In genomic region chr7:44547536-44548221, GRCh38 we compare ENCODE assay signal across 23 cellular contexts. TPM values are rescaled to one million over a fixed set of nuclear protein-coding genes. Genes with fewer than 3 reads are reported as not detected.
A peak's percentile ranks its signal among the peaks of the same experiment; 100 is the strongest.
DNase-seq lines count a peak whose midpoint lies in the region; ATAC-seq, FAIRE-seq and TF ChIP-seq lines count a peak whose summit lies in the region.
"Had no signal": no experiment of that assay in that cellular context is flagged by ENCODE, and none has a peak within 500 bp of the region (broad histone marks: within the 10 kb centered on the region; RNA-seq: fewer than 3 reads in every experiment).

No MANE protein-coding gene starts in this region.

- H3K4me3 ChIP-seq in breast epithelium (no peak overlapping the region), K562 (no peak overlapping the region), esophagus squamous epithelium (no peak overlapping the region)
- H3K4me3 ChIP-seq: right atrium auricular region, stomach had no signal

- no peak for TF ChIP-seq EP300 in K562 (IDR thresholded peaks at IDR 0.05; ENCODE audit: low read length)

- 22% methylated on average over 6 of the region's 6 CpGs for whole genome bisulfite sequencing in K562 (ENCODE audit: insufficient coverage, low coverage, missing lambda C conversion rate)
- WGBS in esophagus squamous epithelium, 2 donors = 20 to 22% methylated on average over 6 of the region's 6 CpGs

- TF ChIP-seq RAD21 in K562 (CRISPR knock-in tag; conservative IDR thresholded peaks at IDR 0.05 in 1 of 2, IDR thresholded peaks at IDR 0.05 in 1 of 2) = no peak

- H3K36me3 ChIP-seq in breast epithelium (no peaks in the 10 kb centered on the region), K562 (ENCODE audit: control insufficient read depth, insufficient read depth, low read length) (no peaks in the 10 kb centered on the region), esophagus squamous epithelium (no peaks in the 10 kb centered on the region)
- H3K36me3 ChIP-seq: neutrophil, right atrium auricular region, stomach had no signal

- in situ Hi-C loops in K562 (cut with MboI) = no loop called here

- intact Hi-C loops in MCF 10A (cut with micrococcal nuclease) = loop anchor here (10.0 kb wide), 1 partner anchor 53 kb away; the partner anchor contains the start of gene NUDCD3
- intact Hi-C loops in breast epithelium (cut with DNase I; ENCODE audit: low total_unique reads) = no loop called here
- intact Hi-C loops in K562 (cut with micrococcal nuclease) = no loop called here
- intact Hi-C loops in esophagus squamous epithelium (cut with DNase I) = no loop called here

- TF ChIP-seq CTCF in MCF 10A (IDR thresholded peaks at IDR 0.05; ENCODE audit: unreplicated experiment) = no peak
- no peak for TF ChIP-seq CTCF in breast epithelium (IDR thresholded peaks at IDR 0.05)
- no peak for TF ChIP-seq CTCF in K562 (IDR thresholded peaks at IDR 0.05 in 2 of 3, conservative IDR thresholded peaks at IDR 0.05 in 1 of 3; ENCODE audit: insufficient read depth in 2 of 3, low read depth in 1 of 3, low read length in 3 of 3)
- no peak for TF ChIP-seq CTCF in esophagus squamous epithelium (IDR thresholded peaks at IDR 0.05)

- H4K20me1 ChIP-seq in K562 (replicated peaks; ENCODE audit: control insufficient read depth, insufficient read depth, low read length) = no peaks in the 10 kb centered on the region

- peak overlapping the region in 1 of 2 experiments; percentile 71; a peak in 1 of 4 replicates for H3K9ac ChIP-seq in K562 (ENCODE audit: insufficient read depth in 1 of 2, low read depth in 2 of 2, low read length in 2 of 2)

- FAIRE-seq in K562 (lab: Jason Lieb, UNC) = no peak
- FAIRE-seq: TTC549 had no signal

- H3K9me3 Mint-ChIP-seq in MCF 10A (ENCODE audit: unreplicated experiment) = no peaks in the 10 kb centered on the region
- H3K9me3 Mint-ChIP-seq: activated T-helper 1 cell treated with anti-CD3 and anti-CD28 coated beads, Interleukin-12 subunit alpha, Interleukin-12 subunit beta, Interleukin-2, Interleukin-4 antibody, amounts not matched to agents 30 ng/mL and 10 ng/mL and 1 ng/mL, durations not matched to agents 14 hours and 24 hours and 36 hours; CD8-positive, alpha-beta T cell; central memory CD8-positive, alpha-beta T cell; effector memory CD8-positive, alpha-beta T cell had no signal

- no peak overlapping the region for H3K4me3 Mint-ChIP-seq in MCF 10A (ENCODE audit: unreplicated experiment)
- H3K4me3 Mint-ChIP-seq: activated T-helper 1 cell treated with anti-CD3 and anti-CD28 coated beads, Interleukin-12 subunit alpha, Interleukin-12 subunit beta, Interleukin-2, Interleukin-4 antibody, amounts not matched to agents 30 ng/mL and 10 ng/mL and 1 ng/mL, durations not matched to agents 14 hours and 24 hours and 36 hours; CD8-positive, alpha-beta T cell; central memory CD8-positive, alpha-beta T cell; effector memory CD8-positive, alpha-beta T cell had no signal

- POLR2A ChIA-PET in MCF 10A (lab: Yijun Ruan, JAX) (interaction anchor here (0.6 to 2.6 kb wide), 5 partner anchors 18 to 59 kb away, joined by 3 to 6 read pairs (median 3); partner anchors contain the start of genes DDX56 and OGDH), K562 (lab: Yijun Ruan, JAX) (interaction anchor here (0.6 to 2.1 kb wide), 4 partner anchors 9 to 635 kb away, joined by 3 to 7 read pairs (median 3); no protein-coding TSS in a partner anchor)

- peak overlapping the region; percentile 82 for H2AFZ ChIP-seq in K562 (ENCODE audit: low read depth, low read length)

- no peak overlapping the region for H3K27ac Mint-ChIP-seq in MCF 10A (ENCODE audit: low read depth, unreplicated experiment)
- H3K27ac Mint-ChIP-seq: activated T-helper 1 cell treated with anti-CD3 and anti-CD28 coated beads, Interleukin-12 subunit alpha, Interleukin-12 subunit beta, Interleukin-2, Interleukin-4 antibody, amounts not matched to agents 30 ng/mL and 10 ng/mL and 1 ng/mL, durations not matched to agents 14 hours and 24 hours and 36 hours; CD8-positive, alpha-beta T cell; effector memory CD8-positive, alpha-beta T cell had no signal

- H3K9me1 ChIP-seq in K562 (ENCODE audit: control insufficient read depth, insufficient read depth, low read length) = no peaks in the 10 kb centered on the region

- DNase-seq in MCF 10A (ENCODE audit: unreplicated experiment) (peak; percentile 24), breast epithelium (ENCODE audit: low spot score in 2 of 2) (no peak), K562 (ENCODE audit: extremely low read depth in 1 of 4, low spot score in 3 of 4) (no peak), islet precursor cell (peak; percentile 37), esophagus squamous epithelium (lab: John Stamatoyannopoulos, UW) (no peak), anterior cingulate cortex (lab: John Stamatoyannopoulos, UW) (no peak), AML-193 (lab: John Stamatoyannopoulos, UW) (no peak)
- no peak for DNase-seq in activated T-cell treated with anti-CD3 and anti-CD28 coated beads, Interleukin-2, amount 50 U/mL, for 48 hours
- DNase-seq: activated CD4-positive, alpha-beta T cell treated with anti-CD3 and anti-CD28 coated beads, Interleukin-2, amount 50 U/mL, for 48 hours; CD8-positive, alpha-beta T cell; effector memory CD8-positive, alpha-beta T cell; foreskin keratinocyte; NCI-H2171; NCI-H748 treated with DMSO at 0.1 percent for 48 hours; stomach had no signal

- ATAC-seq in K562 = peak; percentile 43
- ATAC-seq: CD8-positive, alpha-beta T cell; effector memory CD8-positive, alpha-beta T cell; foreskin keratinocyte; SK-N-SH treated with all-trans-retinoic acid at 6 μM for 48 hours had no signal

- CTCF ChIA-PET in MCF 10A (lab: Yijun Ruan, JAX) (interaction anchor here (0.5 to 1.1 kb wide), 3 partner anchors 18 to 307 kb away, joined by 3 to 6 read pairs (median 3); no protein-coding TSS in a partner anchor), K562 (lab: Yijun Ruan, JAX; ENCODE audit: low intra/inter-chr PET ratio) (no interaction called here)

- H3K27me3 ChIP-seq in breast epithelium = no peaks in the 10 kb centered on the region
- H3K27me3 ChIP-seq in K562 (ENCODE audit: control insufficient read depth in 2 of 2, insufficient read depth in 2 of 2, low read length in 2 of 2) = no peaks in the 10 kb centered on the region
- no peaks in the 10 kb centered on the region for H3K27me3 ChIP-seq in esophagus squamous epithelium
- H3K27me3 ChIP-seq: foreskin keratinocyte, right atrium auricular region, stomach had no signal

- H3K36me3 Mint-ChIP-seq in MCF 10A (ENCODE audit: insufficient read depth, unreplicated experiment) = no peaks in the 10 kb centered on the region
- H3K36me3 Mint-ChIP-seq: CD8-positive, alpha-beta T cell had no signal

- TF ChIP-seq POLR2A in breast epithelium (IDR thresholded peaks at IDR 0.05) (no peak), K562 (conservative IDR thresholded peaks at IDR 0.05) (no peak), esophagus squamous epithelium (IDR thresholded peaks at IDR 0.05) (no peak)

- H3K27ac ChIP-seq in breast epithelium = no peak overlapping the region
- no peak overlapping the region for H3K27ac ChIP-seq in K562 (ENCODE audit: extremely low read depth, low read depth, low read length)
- H3K27ac ChIP-seq in esophagus squamous epithelium = no peak overlapping the region
- H3K27ac ChIP-seq: foreskin keratinocyte, neutrophil, right atrium auricular region, stomach had no signal

- H3K9me3 ChIP-seq in breast epithelium (no peaks in the 10 kb centered on the region), K562 (replicated peaks; ENCODE audit: control insufficient read depth, insufficient read depth, low read depth, low read length) (no peaks in the 10 kb centered on the region; the same call in 1 of the 2 replicates), esophagus squamous epithelium (no peaks in the 10 kb centered on the region)
- H3K9me3 ChIP-seq: neutrophil, right atrium auricular region, stomach had no signal

- peak overlapping the region; percentile 18; the same call in 1 of the 2 replicates for H3K4me2 ChIP-seq in K562 (ENCODE audit: insufficient read depth, low read length)

- no peaks in the 10 kb centered on the region for H3K27me3 Mint-ChIP-seq in MCF 10A (ENCODE audit: insufficient read depth, unreplicated experiment)

- BruUV-seq in MCF 10A (replicated peaks; lab: Mats Ljungman, UMichigan) = no TSS peak
- no TSS peak for BruUV-seq in K562 (replicated peaks; lab: Mats Ljungman, UMichigan)

- H3K4me1 Mint-ChIP-seq in MCF 10A (ENCODE audit: insufficient read depth, unreplicated experiment) = peaks cover 27% of the 10 kb centered on the region
- H3K4me1 Mint-ChIP-seq: central memory CD8-positive, alpha-beta T cell had no signal

- H3K79me2 ChIP-seq in K562 (ENCODE audit: control insufficient read depth, insufficient read depth, low read length) = no peaks in the 10 kb centered on the region

- peaks cover 0 to 11% of the 10 kb centered on the region in 2 donors for H3K4me1 ChIP-seq in breast epithelium
- peaks cover 4 to 6% of the 10 kb centered on the region in 2 experiments; a peak in 4 of 5 replicates for H3K4me1 ChIP-seq in K562 (replicated peaks in 1 of 2; ENCODE audit: control insufficient read depth in 2 of 2, insufficient read depth in 2 of 2, low read length in 2 of 2)
- peaks cover 7 to 37% (median 14%) of the 10 kb centered on the region in 3 donors for H3K4me1 ChIP-seq in esophagus squamous epithelium
- H3K4me1 ChIP-seq: right atrium auricular region had no signal

RNA-seq across cellular contexts. Expression of gene NPC1L1, which starts 6.5 kb away (rescaled TPM):
- total RNA-seq in MCF 10A (2022) (0.07 TPM in 1 of 2 replicates, not detected in the other), breast epithelium (under 1 TPM; 0.16 to 0.33 (median 0.29) TPM), K562 (2014; rRNA removed) (0.18 TPM in 1 of 2 replicates, not detected in the other), K562 (2014; rRNA removed; fragmentation: Illumina TruSeq; extraction: Trizol) (not detected in 2 replicates), K562 (2015; rRNA removed; fragmentation: Illumina TruSeq; extraction: Trizol) (not detected in 2 replicates), K562 (2021) (0.02 and 0.07 TPM in 2 replicates), esophagus squamous epithelium (under 1 TPM in 2 of 4 donors, not detected in 2; 0.08 to 0.19 TPM)
- 0.26 and 0.81 TPM in 2 replicates for total RNA-seq in K562 (2011; cell fraction: chromatin; rRNA removed; ENCODE audit: low replicate concordance)
- 0.33 and 0.39 TPM in 2 replicates for total RNA-seq in K562 (2011; cell fraction: nucleolus; rRNA removed)
- total RNA-seq in K562 (2011; cell fraction: nucleoplasm; rRNA removed) = 0.15 and 0.37 TPM in 2 replicates
- polyA plus RNA-seq in K562 (2011; rRNA removed) (0.08 and 0.14 TPM in 2 replicates), K562 (2014; fragmentation: Illumina TruSeq; extraction: Trizol) (0.01 and 0.06 TPM in 2 replicates), K562 (2014; fragmentation: Nextera tagmentation; extraction: Ambion mirVana) (not detected), K562 (2014; rRNA removed) (0.07 TPM in 1 of 2 replicates, not detected in the other)
- 0.10 and 0.18 TPM in 2 replicates for polyA plus RNA-seq in K562 (2011; cell fraction: cytosol; rRNA removed)
- polyA plus RNA-seq in K562 (2011; cell fraction: nucleus; rRNA removed) = 0.74 and 1.1 TPM in 2 replicates
- polyA plus RNA-seq in K562 (2012) = 0.08 and 0.11 TPM in 2 replicates
- polyA minus RNA-seq in K562 (2011; rRNA and poly(A)+ RNA removed) = 0.06 and 0.11 TPM in 2 replicates
- polyA minus RNA-seq in K562 (2011; cell fraction: cytosol; rRNA and poly(A)+ RNA removed) = not detected in 2 replicates
- polyA minus RNA-seq in K562 (2011; cell fraction: nucleus; rRNA and poly(A)+ RNA removed) = 0.13 and 0.44 TPM in 2 replicates
- total RNA-seq: activated T-helper 1 cell treated with anti-CD3 and anti-CD28 coated beads, Interleukin-12 subunit alpha, Interleukin-12 subunit beta, Interleukin-2, Interleukin-4 antibody, amounts not matched to agents 30 ng/mL and 10 ng/mL and 1 ng/mL, durations not matched to agents 14 hours and 24 hours and 36 hours; foreskin keratinocyte; mononuclear cell; right atrium auricular region; RPMI7951 had no signal
- polyA plus RNA-seq: foreskin keratinocyte had no signal

RNA-seq across cellular contexts. Expression of gene DDX56, which starts 26.0 kb away (rescaled TPM):
- 104 and 105 TPM in 2 replicates for total RNA-seq in MCF 10A (2022)
- total RNA-seq in breast epithelium = 10 to 100 TPM; 48.6 to 61.9 (median 61.8) TPM
- 104 and 320 TPM in 2 replicates for total RNA-seq in K562 (2011; cell fraction: chromatin; rRNA removed; ENCODE audit: low replicate concordance)
- 229 and 246 TPM in 2 replicates for total RNA-seq in K562 (2011; cell fraction: nucleolus; rRNA removed)
- total RNA-seq in K562 (2011; cell fraction: nucleoplasm; rRNA removed) = 121 and 141 TPM in 2 replicates
- total RNA-seq in K562 (2014; rRNA removed) = 102 and 133 TPM in 2 replicates
- 91.2 and 103 TPM in 2 replicates for total RNA-seq in K562 (2014; rRNA removed; fragmentation: Illumina TruSeq; extraction: Trizol)
- total RNA-seq in K562 (2015; rRNA removed; fragmentation: Illumina TruSeq; extraction: Trizol) = 89.1 and 90.8 TPM in 2 replicates
- total RNA-seq in K562 (2021) = 145 and 155 TPM in 2 replicates
- polyA plus RNA-seq in K562 (2011; rRNA removed) = 110 and 120 TPM in 2 replicates
- 100 and 136 TPM in 2 replicates for polyA plus RNA-seq in K562 (2011; cell fraction: cytosol; rRNA removed)
- 265 and 309 TPM in 2 replicates for polyA plus RNA-seq in K562 (2011; cell fraction: nucleus; rRNA removed)
- 122 and 135 TPM in 2 replicates for polyA plus RNA-seq in K562 (2012)
- polyA plus RNA-seq in K562 (2014; fragmentation: Illumina TruSeq; extraction: Trizol) = 114 and 133 TPM in 2 replicates
- polyA plus RNA-seq in K562 (2014; fragmentation: Nextera tagmentation; extraction: Ambion mirVana) = 10 to 100 TPM; 33.0 to 45.2 TPM
- 96.7 and 109 TPM in 2 replicates for polyA plus RNA-seq in K562 (2014; rRNA removed)
- 74.9 and 101 TPM in 2 replicates for polyA minus RNA-seq in K562 (2011; rRNA and poly(A)+ RNA removed)
- polyA minus RNA-seq in K562 (2011; cell fraction: cytosol; rRNA and poly(A)+ RNA removed) = 38.9 and 72.1 TPM in 2 replicates
- 84.7 and 97.7 TPM in 2 replicates for polyA minus RNA-seq in K562 (2011; cell fraction: nucleus; rRNA and poly(A)+ RNA removed)
- total RNA-seq in esophagus squamous epithelium = 10 to 100 TPM; 34.1 to 69.6 (median 50.0) TPM

RNA-seq across cellular contexts. Expression of gene TMED4, which starts 34.4 kb away (rescaled TPM):
- 49.7 and 58.0 TPM in 2 replicates for total RNA-seq in MCF 10A (2022)
- total RNA-seq in breast epithelium = 100 to 1,000 TPM; 143 to 208 (median 171) TPM
- 87.6 and 130 TPM in 2 replicates for total RNA-seq in K562 (2011; cell fraction: chromatin; rRNA removed; ENCODE audit: low replicate concordance)
- total RNA-seq in K562 (2011; cell fraction: nucleolus; rRNA removed) = 122 and 140 TPM in 2 replicates
- 150 and 206 TPM in 2 replicates for total RNA-seq in K562 (2011; cell fraction: nucleoplasm; rRNA removed)
- total RNA-seq in K562 (2014; rRNA removed) = 40.0 and 53.8 TPM in 2 replicates
- 40.6 and 42.1 TPM in 2 replicates for total RNA-seq in K562 (2014; rRNA removed; fragmentation: Illumina TruSeq; extraction: Trizol)
- 43.8 and 44.3 TPM in 2 replicates for total RNA-seq in K562 (2015; rRNA removed; fragmentation: Illumina TruSeq; extraction: Trizol)
- 44.5 and 44.6 TPM in 2 replicates for total RNA-seq in K562 (2021)
- polyA plus RNA-seq in K562 (2011; rRNA removed) = 64.0 and 75.5 TPM in 2 replicates
- 83.9 and 104 TPM in 2 replicates for polyA plus RNA-seq in K562 (2011; cell fraction: cytosol; rRNA removed)
- 84.1 and 90.2 TPM in 2 replicates for polyA plus RNA-seq in K562 (2011; cell fraction: nucleus; rRNA removed)
- polyA plus RNA-seq in K562 (2012) = 39.4 and 67.4 TPM in 2 replicates
- polyA plus RNA-seq in K562 (2014; fragmentation: Illumina TruSeq; extraction: Trizol) = 40.5 and 44.2 TPM in 2 replicates
- 10 to 100 TPM; 20.3 to 23.1 TPM for polyA plus RNA-seq in K562 (2014; fragmentation: Nextera tagmentation; extraction: Ambion mirVana)
- 55.3 and 56.4 TPM in 2 replicates for polyA plus RNA-seq in K562 (2014; rRNA removed)
- 49.9 and 50.1 TPM in 2 replicates for polyA minus RNA-seq in K562 (2011; rRNA and poly(A)+ RNA removed)
- polyA minus RNA-seq in K562 (2011; cell fraction: cytosol; rRNA and poly(A)+ RNA removed) = 32.8 and 44.1 TPM in 2 replicates
- polyA minus RNA-seq in K562 (2011; cell fraction: nucleus; rRNA and poly(A)+ RNA removed) = 32.0 and 44.2 TPM in 2 replicates
- 100 to 1,000 TPM in 2 of 4 donors, 10 to 100 TPM in 2; 68.0 to 123 (median 102) TPM for total RNA-seq in esophagus squamous epithelium

RNA-seq across cellular contexts. Expression of gene NUDCD3, which starts 57.2 kb away (rescaled TPM):
- total RNA-seq in MCF 10A (2022) (85.5 and 87.7 TPM in 2 replicates), breast epithelium (10 to 100 TPM; 52.1 to 64.0 (median 60.0) TPM), K562 (2014; rRNA removed) (38.9 and 44.2 TPM in 2 replicates), K562 (2014; rRNA removed; fragmentation: Illumina TruSeq; extraction: Trizol) (34.1 and 34.5 TPM in 2 replicates), K562 (2015; rRNA removed; fragmentation: Illumina TruSeq; extraction: Trizol) (32.2 and 36.5 TPM in 2 replicates), K562 (2021) (64.2 and 67.5 TPM in 2 replicates), esophagus squamous epithelium (10 to 100 TPM; 33.5 to 54.0 (median 47.0) TPM)
- 63.6 and 73.8 TPM in 2 replicates for total RNA-seq in K562 (2011; cell fraction: chromatin; rRNA removed; ENCODE audit: low replicate concordance)
- 37.4 and 47.0 TPM in 2 replicates for total RNA-seq in K562 (2011; cell fraction: nucleolus; rRNA removed)
- 50.4 and 63.1 TPM in 2 replicates for total RNA-seq in K562 (2011; cell fraction: nucleoplasm; rRNA removed)
- polyA plus RNA-seq in K562 (2011; rRNA removed) (44.1 and 48.8 TPM in 2 replicates), K562 (2014; fragmentation: Illumina TruSeq; extraction: Trizol) (36.6 and 42.6 TPM in 2 replicates), K562 (2014; fragmentation: Nextera tagmentation; extraction: Ambion mirVana) (10 to 100 TPM; 24.8 to 51.1 TPM), K562 (2014; rRNA removed) (33.2 and 37.9 TPM in 2 replicates)
- polyA plus RNA-seq in K562 (2011; cell fraction: cytosol; rRNA removed) = 31.6 and 43.3 TPM in 2 replicates
- polyA plus RNA-seq in K562 (2011; cell fraction: nucleus; rRNA removed) = 40.4 and 53.9 TPM in 2 replicates
- 43.7 and 44.4 TPM in 2 replicates for polyA plus RNA-seq in K562 (2012)
- 87.8 and 95.8 TPM in 2 replicates for polyA minus RNA-seq in K562 (2011; rRNA and poly(A)+ RNA removed)
- 34.4 and 44.3 TPM in 2 replicates for polyA minus RNA-seq in K562 (2011; cell fraction: cytosol; rRNA and poly(A)+ RNA removed)
- 27.1 and 34.5 TPM in 2 replicates for polyA minus RNA-seq in K562 (2011; cell fraction: nucleus; rRNA and poly(A)+ RNA removed)

RNA-seq across cellular contexts. Expression of gene OGDH, which starts 58.7 kb away (rescaled TPM):
- total RNA-seq in MCF 10A (2022) = 75.1 and 91.1 TPM in 2 replicates
- total RNA-seq in breast epithelium = 10 to 100 TPM; 45.7 to 67.5 (median 46.2) TPM
- 67.1 and 99.5 TPM in 2 replicates for total RNA-seq in K562 (2011; cell fraction: chromatin; rRNA removed; ENCODE audit: low replicate concordance)
- 61.5 and 70.1 TPM in 2 replicates for total RNA-seq in K562 (2011; cell fraction: nucleolus; rRNA removed)
- total RNA-seq in K562 (2011; cell fraction: nucleoplasm; rRNA removed) = 49.3 and 64.3 TPM in 2 replicates
- 38.6 and 50.0 TPM in 2 replicates for total RNA-seq in K562 (2014; rRNA removed)
- total RNA-seq in K562 (2014; rRNA removed; fragmentation: Illumina TruSeq; extraction: Trizol) = 20.5 and 21.8 TPM in 2 replicates
- 19.4 and 20.2 TPM in 2 replicates for total RNA-seq in K562 (2015; rRNA removed; fragmentation: Illumina TruSeq; extraction: Trizol)
- total RNA-seq in K562 (2021) = 80.3 and 86.6 TPM in 2 replicates
- 23.5 and 44.6 TPM in 2 replicates for polyA plus RNA-seq in K562 (2011; rRNA removed)
- polyA plus RNA-seq in K562 (2011; cell fraction: cytosol; rRNA removed) = 44.3 and 54.2 TPM in 2 replicates
- polyA plus RNA-seq in K562 (2011; cell fraction: nucleus; rRNA removed) = 59.0 and 70.4 TPM in 2 replicates
- polyA plus RNA-seq in K562 (2012) = 55.7 and 67.9 TPM in 2 replicates
- polyA plus RNA-seq in K562 (2014; fragmentation: Illumina TruSeq; extraction: Trizol) = 58.8 and 59.1 TPM in 2 replicates
- polyA plus RNA-seq in K562 (2014; fragmentation: Nextera tagmentation; extraction: Ambion mirVana) = 1 to 10 TPM; 3.1 to 6.3 TPM
- polyA plus RNA-seq in K562 (2014; rRNA removed) = 31.4 and 31.6 TPM in 2 replicates
- polyA minus RNA-seq in K562 (2011; rRNA and poly(A)+ RNA removed) = 66.0 and 68.6 TPM in 2 replicates
- polyA minus RNA-seq in K562 (2011; cell fraction: cytosol; rRNA and poly(A)+ RNA removed) = 52.4 and 53.8 TPM in 2 replicates
- 25.8 and 36.1 TPM in 2 replicates for polyA minus RNA-seq in K562 (2011; cell fraction: nucleus; rRNA and poly(A)+ RNA removed)
- total RNA-seq in esophagus squamous epithelium = 100 to 1,000 TPM in 1 of 4 donors, 10 to 100 TPM in 3; 68.9 to 102 (median 89.5) TPM

Comparison
In these comparisons a context has a peak if more than half of its experiments do, and no peak if none do; other contexts are left out.
1. DNase-seq: peak in MCF 10A (single experiment) and islet precursor cell (single experiment); none in breast epithelium (0 of 2), K562 (0 of 4), activated T-cell treated with anti-CD3 and anti-CD28 coated beads, Interleukin-2, amount 50 U/mL, for 48 hours (0 of 2), esophagus squamous epithelium (single experiment), anterior cingulate cortex (0 of 58) and AML-193 (0 of 2).